ENCODE assay signal across 5 cellular contexts in the genomic region with DNA sequence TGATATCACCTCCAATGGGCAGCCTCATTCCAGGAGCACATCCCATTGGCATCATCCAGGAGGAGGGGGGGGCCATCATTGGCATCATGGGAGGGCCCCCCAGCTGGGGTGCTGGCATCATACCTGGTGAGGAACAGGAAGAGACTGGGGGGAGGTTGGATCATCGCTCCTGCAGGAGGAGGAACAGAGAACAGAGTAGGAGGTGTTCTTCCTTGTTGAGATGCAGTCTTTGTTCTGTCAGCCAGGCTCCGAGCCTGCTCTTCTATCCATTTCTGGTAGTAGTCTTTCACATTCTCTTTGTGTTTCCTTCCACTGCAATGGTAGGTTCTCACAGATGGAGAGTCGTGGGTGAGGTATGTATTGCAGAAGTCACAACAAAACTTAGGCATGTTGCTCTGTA.
"Had no signal": no experiment of that assay in that cellular context is flagged by ENCODE, and none has a peak within 500 bp of the region (broad histone marks: within the 10 kb centered on the region; RNA-seq: fewer than 3 reads in every experiment).

No MANE protein-coding gene starts in this region.

- H3K27ac Mint-ChIP-seq: GM23338, H9 had no signal

- H3K4me2 ChIP-seq: GM23338 had no signal

- H3K4me1 Mint-ChIP-seq: GM23338, H9 had no signal

- H2AFZ ChIP-seq: GM23338 had no signal

- H3K4me3 Mint-ChIP-seq: GM23338, H9 had no signal

- H3K4me3 ChIP-seq: GM23338, K562 had no signal

- DNase-seq: H9, HCEC 1CT, IMR-90 had no signal
